In the genomic region with DNA sequence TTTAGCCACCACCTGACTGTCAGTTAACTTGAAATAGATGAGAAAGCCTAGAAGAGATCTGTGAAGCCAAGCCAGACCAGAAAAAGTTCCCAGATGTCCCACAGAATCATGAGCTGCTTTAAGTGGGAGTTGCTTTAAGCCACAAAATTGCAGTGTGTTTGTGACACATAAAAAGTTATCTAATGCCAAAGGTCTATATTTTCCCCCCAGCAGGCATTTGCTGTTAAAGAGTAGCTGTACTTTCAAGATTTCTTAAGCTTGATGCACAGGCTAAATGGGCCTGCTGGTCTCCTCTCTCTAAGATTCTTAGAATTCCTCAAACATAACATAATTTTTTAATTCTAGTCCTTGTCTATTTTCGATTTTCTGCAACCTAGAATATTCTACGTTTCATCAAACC, we compare ENCODE assay signal across 32 cellular contexts.
"Had no signal": no experiment of that assay in that cellular context is flagged by ENCODE, and none has a peak within 500 bp of the region (broad histone marks: within the 10 kb centered on the region; RNA-seq: fewer than 3 reads in every experiment).

No MANE protein-coding gene starts in this region.

- ATAC-seq: activated T-helper 17 cell treated with anti-CD3 and anti-CD28 coated beads, Interleukin-2, amount 50 U/mL, for 72 hours; body of pancreas; foreskin keratinocyte; heart right ventricle; left cardiac atrium; left ventricle myocardium superior; naive thymus-derived CD8-positive, alpha-beta T cell; stimulated activated naive CD8-positive, alpha-beta T cell treated with anti-CD3 and anti-CD28 coated beads, Interleukin-15, Interleukin-2, amounts not matched to agents 100 U/mL and 50 U/mL, for 24 hours; T-helper 17 cell had no signal

- H3K27me3 Mint-ChIP-seq: activated CD4-positive, alpha-beta memory T cell treated with anti-CD3 and anti-CD28 coated beads, Interleukin-2, amount 10 ng/mL, durations not matched to agents 7 days and 5 days; activated CD4-positive, alpha-beta T cell treated with anti-CD3 and anti-CD28 coated beads, Interleukin-2, amount 10 ng/mL, durations not matched to agents 7 days and 5 days; activated T-cell treated with anti-CD3 and anti-CD28 coated beads, Interleukin-2, amount 50 U/mL, for 24 hours; activated T-helper 17 cell treated with anti-CD3 and anti-CD28 coated beads, Interleukin-2, amount 50 U/mL, for 72 hours; naive thymus-derived CD8-positive, alpha-beta T cell; T-helper 17 cell; type B pancreatic cell had no signal

- H3K9me3 Mint-ChIP-seq: activated CD4-positive, alpha-beta memory T cell treated with anti-CD3 and anti-CD28 coated beads, Interleukin-2, amount 10 ng/mL, durations not matched to agents 7 days and 5 days; activated CD4-positive, alpha-beta T cell treated with anti-CD3 and anti-CD28 coated beads, Interleukin-2, amount 10 ng/mL, durations not matched to agents 7 days and 5 days; activated T-helper 17 cell treated with anti-CD3 and anti-CD28 coated beads, Interleukin-2, amount 50 U/mL, for 72 hours; naive thymus-derived CD8-positive, alpha-beta T cell; neural crest cell; type B pancreatic cell had no signal

- H3K4me3 ChIP-seq: body of pancreas, cardiac muscle cell, coronary artery, dorsolateral prefrontal cortex, heart right ventricle, right atrium auricular region, spleen, thoracic aorta, vagina had no signal

- DNase-seq: activated CD4-positive, alpha-beta memory T cell treated with anti-CD3 and anti-CD28 coated beads, Interleukin-2, amount 10 ng/mL, durations not matched to agents 7 days and 5 days; activated CD4-positive, alpha-beta T cell treated with anti-CD3 and anti-CD28 coated beads for 1 hour; activated CD4-positive, alpha-beta T cell treated with anti-CD3 and anti-CD28 coated beads, Interleukin-2, amount 10 ng/mL, durations not matched to agents 7 days and 5 days; activated CD8-positive, alpha-beta memory T cell treated with anti-CD3 and anti-CD28 coated beads, Interleukin-2, amount 50 U/mL, for 48 hours; activated gamma-delta T cell treated with Interleukin-2 at 50 U/mL for 16 hours; activated naive CD4-positive, alpha-beta T cell treated with anti-CD3 and anti-CD28 coated beads, Interleukin-2, amount 50 U/mL, for 16 hours; activated T-cell treated with anti-CD3 and anti-CD28 coated beads, Interleukin-2, amount 50 U/mL, for 24 hours; amniotic stem cell; body of pancreas; cerebellar nuclear complex; dorsolateral prefrontal cortex; effector memory CD4-positive, alpha-beta T cell; erythroblast; foreskin keratinocyte; heart right ventricle; left cardiac atrium; left ventricle myocardium superior; naive thymus-derived CD8-positive, alpha-beta T cell; SK-N-SH; spleen; stimulated activated CD4-positive, alpha-beta T cell treated with anti-CD3 and anti-CD28 coated beads, Interleukin-4, amount 100 ng/mL, for 1 hour; stimulated activated naive CD8-positive, alpha-beta T cell treated with anti-CD3 and anti-CD28 coated beads, Interleukin-15, Interleukin-2, amounts not matched to agents 100 U/mL and 50 U/mL, for 24 hours; T-helper 17 cell; T1000 had no signal

- H3K36me3 Mint-ChIP-seq: naive thymus-derived CD8-positive, alpha-beta T cell; type B pancreatic cell had no signal

- H3K4me1 Mint-ChIP-seq: activated CD4-positive, alpha-beta memory T cell treated with anti-CD3 and anti-CD28 coated beads, Interleukin-2, amount 10 ng/mL, durations not matched to agents 7 days and 5 days; activated CD4-positive, alpha-beta T cell treated with anti-CD3 and anti-CD28 coated beads, Interleukin-2, amount 10 ng/mL, durations not matched to agents 7 days and 5 days; activated T-helper 17 cell treated with anti-CD3 and anti-CD28 coated beads, Interleukin-2, amount 50 U/mL, for 72 hours; neural crest cell had no signal

- H3K4me3 Mint-ChIP-seq: activated CD4-positive, alpha-beta memory T cell treated with anti-CD3 and anti-CD28 coated beads, Interleukin-2, amount 10 ng/mL, durations not matched to agents 7 days and 5 days; activated CD4-positive, alpha-beta T cell treated with anti-CD3 and anti-CD28 coated beads, Interleukin-2, amount 10 ng/mL, durations not matched to agents 7 days and 5 days; activated T-cell treated with anti-CD3 and anti-CD28 coated beads, Interleukin-2, amount 50 U/mL, for 24 hours; activated T-helper 17 cell treated with anti-CD3 and anti-CD28 coated beads, Interleukin-2, amount 50 U/mL, for 72 hours; naive thymus-derived CD8-positive, alpha-beta T cell; neural crest cell; T-helper 17 cell; type B pancreatic cell had no signal

- H3K27ac Mint-ChIP-seq: activated CD4-positive, alpha-beta memory T cell treated with anti-CD3 and anti-CD28 coated beads, Interleukin-2, amount 10 ng/mL, durations not matched to agents 7 days and 5 days; activated CD4-positive, alpha-beta T cell treated with anti-CD3 and anti-CD28 coated beads, Interleukin-2, amount 10 ng/mL, durations not matched to agents 7 days and 5 days; activated T-cell treated with anti-CD3 and anti-CD28 coated beads, Interleukin-2, amount 50 U/mL, for 24 hours; activated T-helper 17 cell treated with anti-CD3 and anti-CD28 coated beads, Interleukin-2, amount 50 U/mL, for 72 hours; naive thymus-derived CD8-positive, alpha-beta T cell; T-helper 17 cell; type B pancreatic cell had no signal
